In the genomic region with DNA sequence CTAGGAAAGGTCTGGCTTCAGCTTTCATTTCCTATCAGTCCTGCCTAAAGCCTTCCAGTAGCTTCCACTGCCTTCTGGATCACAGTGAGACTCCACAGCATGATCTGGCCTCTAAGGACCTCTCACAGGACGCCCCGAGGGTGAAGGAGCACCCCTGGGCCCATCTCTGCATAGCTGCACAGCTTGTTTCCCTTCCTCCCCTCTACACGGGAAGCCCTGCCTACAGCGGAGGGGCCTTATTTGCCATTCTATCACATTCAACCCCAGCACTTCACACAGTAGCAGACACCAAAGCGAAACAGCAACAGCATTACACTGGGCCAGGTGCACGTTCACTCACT, we compare ENCODE assay signal across 13 cellular contexts.
A peak's percentile ranks its signal among the peaks of the same experiment; 100 is the strongest.
DNase-seq lines count a peak whose midpoint lies in the region; ATAC-seq, FAIRE-seq and TF ChIP-seq lines count a peak whose summit lies in the region.
"Had no signal": no experiment of that assay in that cellular context is flagged by ENCODE, and none has a peak within 500 bp of the region (broad histone marks: within the 10 kb centered on the region; RNA-seq: fewer than 3 reads in every experiment).

No MANE protein-coding gene starts in this region.

- intact Hi-C loops in sigmoid colon (cut with DNase I) = loop anchor here (5.0 kb wide), 1 partner anchor 45 kb away; no protein-coding TSS in a partner anchor
- intact Hi-C loops in activated CD4-positive, alpha-beta T cell treated with anti-CD3 and anti-CD28 coated beads for 36 hours (cut with DNase I, micrococcal nuclease) = loop anchor here (5.0 to 10.0 kb wide), 3 partner anchors 40 to 327 kb away; no protein-coding TSS in a partner anchor

- H3K4ac ChIP-seq in H1 (replicated peaks; ENCODE audit: insufficient read length, low read depth, low read length) = no peak overlapping the region

- 0 out of 2 replicates have a peak overlapping the region, but pooled peaks have one; percentile 88 for H2BK15ac ChIP-seq in H1 (ENCODE audit: low read length)

- H3K14ac ChIP-seq in H1 (ENCODE audit: insufficient read length) = no peak overlapping the region

- no peak overlapping the region for H3K4me2 ChIP-seq in H1 (ENCODE audit: insufficient read depth in 1 of 2, low read depth in 2 of 2, low read length in 2 of 2)

- no peak overlapping the region for H3K56ac ChIP-seq in H1 (replicated peaks; ENCODE audit: insufficient read length, low read depth, low read length)

- H3K4me1 ChIP-seq in H1 (replicated peaks in 1 of 4; ENCODE audit: control insufficient read depth in 3 of 4, insufficient read depth in 4 of 4, low read length in 3 of 4) = peaks cover 9 to 35% (median 16%) of the 10 kb centered on the region in 4 experiments
- H3K4me1 ChIP-seq in sigmoid colon = peaks cover 0 to 48% (median 46%) of the 10 kb centered on the region in 4 donors

- no peak overlapping the region for H3K27ac Mint-ChIP-seq in activated CD4-positive, alpha-beta T cell treated with anti-CD3 and anti-CD28 coated beads for 36 hours

- H3K9me3 Mint-ChIP-seq in activated CD4-positive, alpha-beta T cell treated with anti-CD3 and anti-CD28 coated beads for 36 hours (ENCODE audit: low read depth) = no peaks in the 10 kb centered on the region

- no peak overlapping the region for H3K4me3 Mint-ChIP-seq in activated CD4-positive, alpha-beta T cell treated with anti-CD3 and anti-CD28 coated beads for 36 hours

- H3K27me3 Mint-ChIP-seq in activated CD4-positive, alpha-beta T cell treated with anti-CD3 and anti-CD28 coated beads for 36 hours = no peaks in the 10 kb centered on the region

- no peak overlapping the region for H3K23ac ChIP-seq in H1 (ENCODE audit: insufficient read length)

- peaks cover 0 to 67% of the 10 kb centered on the region in 2 experiments; a peak in 3 of 4 replicates for H3K79me2 ChIP-seq in H1 (ENCODE audit: control insufficient read depth in 1 of 2, insufficient read depth in 2 of 2, low read length in 2 of 2)

- H3K79me1 ChIP-seq in H1 (ENCODE audit: low read depth, low read length) = peaks cover 5% of the 10 kb centered on the region; the same call in 1 of the 2 replicates

- peaks cover 0 to 15% of the 10 kb centered on the region in 2 experiments for H4K20me1 ChIP-seq in H1 (replicated peaks in 1 of 2; ENCODE audit: control insufficient read depth in 1 of 2, insufficient read depth in 2 of 2, low read length in 2 of 2)

- peak overlapping the region; percentile 40; the same call in 1 of the 2 replicates for H2AK5ac ChIP-seq in H1 (ENCODE audit: low read depth, low read length)

- H3K9me3 ChIP-seq in KOPT-K1 (ENCODE audit: insufficient read depth, low read length, poor library complexity, severe bottlenecking) (no peaks in the 10 kb centered on the region), H1 (ENCODE audit: insufficient read depth in 2 of 2, low read depth in 1 of 2, low read length in 1 of 2) (no peaks in the 10 kb centered on the region), sigmoid colon (no peaks in the 10 kb centered on the region)

- peaks cover 0 to 6% (median 6%) of the 10 kb centered on the region in 4 experiments; a peak in 4 of 7 replicates for H3K27me3 ChIP-seq in H1 (replicated peaks in 1 of 4; ENCODE audit: control insufficient read depth in 3 of 4, extremely low read depth in 1 of 4, insufficient read depth in 3 of 4, low read length in 3 of 4)
- H3K27me3 ChIP-seq in sigmoid colon = no peaks in the 10 kb centered on the region
- H3K27me3 ChIP-seq: SJSA1 had no signal

- no peaks in the 10 kb centered on the region for H3K36me3 Mint-ChIP-seq in activated CD4-positive, alpha-beta T cell treated with anti-CD3 and anti-CD28 coated beads for 36 hours (ENCODE audit: low read depth)

- H4K8ac ChIP-seq in H1 (ENCODE audit: extremely low read depth, insufficient read depth, low read length) = no peak overlapping the region

- 0 out of 2 replicates have a peak overlapping the region, but pooled peaks have one; percentile 14 for H2BK12ac ChIP-seq in H1 (ENCODE audit: low read depth, low read length)

- no peak for FAIRE-seq in H1 (lab: Jason Lieb, UNC)

- H3K23me2 ChIP-seq in H1 (ENCODE audit: low read depth, low read length) = peaks cover 7% of the 10 kb centered on the region; the same call in 1 of the 2 replicates

- TF ChIP-seq RAD21 in H1 (IDR thresholded peaks at IDR 0.05 in 1 of 2, conservative IDR thresholded peaks at IDR 0.05 in 1 of 2; ENCODE audit: low read depth in 2 of 2, low read length in 2 of 2) = no peak

- no peak for TF ChIP-seq CTCF in H1 (IDR thresholded peaks at IDR 0.05; ENCODE audit: control extremely low read depth in 1 of 3, insufficient read depth in 1 of 3, low read depth in 1 of 3, low read length in 3 of 3)
- no peak for TF ChIP-seq CTCF in sigmoid colon (IDR thresholded peaks at IDR 0.05)

- H3K36me3 ChIP-seq in KOPT-K1 (ENCODE audit: insufficient read depth, low read length) = no peaks in the 10 kb centered on the region
- H3K36me3 ChIP-seq in H1 (ENCODE audit: control insufficient read depth in 2 of 4, insufficient read depth in 4 of 4, low read length in 3 of 4) = no peaks in the 10 kb centered on the region
- no peaks in the 10 kb centered on the region for H3K36me3 ChIP-seq in sigmoid colon

- no peak overlapping the region; the same call in 1 of the 2 replicates for H3K18ac ChIP-seq in H1 (ENCODE audit: extremely low read depth, low read length)

- no peak overlapping the region for H2AFZ ChIP-seq in H1 (ENCODE audit: low read length)

- TF ChIP-seq POLR2A in H1 (IDR thresholded peaks at IDR 0.05; ENCODE audit: control extremely low read depth in 1 of 2, low read depth in 2 of 2, low read length in 2 of 2) (no peak), sigmoid colon (IDR thresholded peaks at IDR 0.05) (no peak)

- H3K4me3 ChIP-seq in H1 (ENCODE audit: extremely low read depth in 1 of 4, insufficient read depth in 2 of 4, low read depth in 3 of 4, low read length in 4 of 4) = no peak overlapping the region
- H3K4me3 ChIP-seq in sigmoid colon = no peak overlapping the region

- H3K27ac ChIP-seq in KOPT-K1 (ENCODE audit: low read depth, low read length, poor library complexity, severe bottlenecking) (peak overlapping the region; percentile 73), H1 (ENCODE audit: low read depth, low read length) (no peak overlapping the region), sigmoid colon (peak overlapping the region; percentile 88 to 94 (median 92))

- CTCF ChIA-PET in H1 (lab: Charles Lee; ENCODE audit: partially characterized antibody) = interaction anchor here (0.6 to 1.9 kb wide), 5 partner anchors 13 to 72 kb away, joined by 3 to 8 read pairs (median 3); no protein-coding TSS in a partner anchor
- CTCF ChIA-PET in activated CD4-positive, alpha-beta T cell treated with anti-CD3 and anti-CD28 coated beads for 36 hours (lab: Charles Lee) = no interaction called here

- ATAC-seq in activated CD4-positive, alpha-beta T cell treated with anti-CD3 and anti-CD28 coated beads for 36 hours = no peak
- ATAC-seq: esophagus mucosa had no signal

- H2BK20ac ChIP-seq in H1 (ENCODE audit: low read length) = no peak overlapping the region

- no peak for TF ChIP-seq EP300 in H1 (IDR thresholded peaks at IDR 0.05; ENCODE audit: borderline replicate concordance in 1 of 2, low read depth in 2 of 2, low read length in 2 of 2)
- TF ChIP-seq EP300 in sigmoid colon (IDR thresholded peaks at IDR 0.05) = no peak

- peak overlapping the region; percentile 55 for H2BK5ac ChIP-seq in H1 (ENCODE audit: low read depth, low read length)

- no peak overlapping the region for H4K91ac ChIP-seq in H1 (replicated peaks; ENCODE audit: insufficient read length, low read length)

- peak; percentile 1 for DNase-seq in GM03348 (ENCODE audit: low spot score)
- no peak for DNase-seq in H1 (ENCODE audit: low read depth in 1 of 2, low spot score in 2 of 2)
- DNase-seq in sigmoid colon = peak; percentile 30
- no peak for DNase-seq in NCI-H2029 (lab: John Stamatoyannopoulos, UW)
- no peak for DNase-seq in NCI-H524 treated with DMSO at 0.1 percent for 48 hours (lab: John Stamatoyannopoulos, UW)
- no peak for DNase-seq in middle frontal gyrus (ENCODE audit: extremely low spot score, low spot score)
- no peak for DNase-seq in activated CD4-positive, alpha-beta T cell treated with anti-CD3 and anti-CD28 coated beads for 36 hours
- DNase-seq: activated CD4-positive, CD25-positive, alpha-beta regulatory T cell treated with anti-CD3 and anti-CD28 coated beads, Interleukin-2, amount 50 U/mL, for 72 hours; caudate nucleus; NCI-H510A had no signal

- no peak overlapping the region for H4K5ac ChIP-seq in H1 (ENCODE audit: insufficient read length, low read depth, low read length)

- H3K9ac ChIP-seq in H1 (replicated peaks in 1 of 4; ENCODE audit: extremely low read depth in 1 of 4, low read depth in 3 of 4, low read length in 3 of 4) = no peak overlapping the region

- 85% methylated on average over 6 of the region's 6 CpGs; no CpG with 5 or more reads in 1 of the 2 experiments for WGBS in H1 (ENCODE audit: extremely low coverage in 1 of 2, insufficient coverage in 1 of 2, insufficient read length in 1 of 2, insufficient replicate concordance in 2 of 2, low coverage in 1 of 2, low lambda C conversion rate in 2 of 2, missing lambda C conversion rate in 1 of 2), 2 experiments
- WGBS in sigmoid colon, 2 donors = 73 to 79% methylated on average over 6 of the region's 6 CpGs

- POLR2A ChIA-PET in H1 (lab: Charles Lee; ENCODE audit: partially characterized antibody) = no interaction called here
- POLR2A ChIA-PET in activated CD4-positive, alpha-beta T cell treated with anti-CD3 and anti-CD28 coated beads for 36 hours (lab: Charles Lee) = no interaction called here

- peaks cover 46% of the 10 kb centered on the region for H3K4me1 Mint-ChIP-seq in activated CD4-positive, alpha-beta T cell treated with anti-CD3 and anti-CD28 coated beads for 36 hours

- H2BK120ac ChIP-seq in H1 (replicated peaks; ENCODE audit: low read depth, low read length) = no peak overlapping the region

TF ChIP-seq in H1, 55 proteins besides CTCF, POLR2A, EP300 and RAD21:
- TF ChIP-seq GTF2F1 (IDR thresholded peaks at IDR 0.05; ENCODE audit: borderline replicate concordance, low read depth, low read length) (no peak), HDAC2 (IDR thresholded peaks at IDR 0.05; ENCODE audit: borderline replicate concordance in 1 of 2, low read depth in 2 of 2, low read length in 2 of 2) (no peak), JUN (IDR thresholded peaks at IDR 0.05; ENCODE audit: low read depth, low read length) (no peak), FOSL1 (IDR thresholded peaks at IDR 0.05; ENCODE audit: insufficient read depth, low read depth, low read length) (no peak), RNF2 (IDR thresholded peaks at IDR 0.05; ENCODE audit: borderline replicate concordance, low read depth, low read length, missing control alignments, poor library complexity, severe bottlenecking) (no peak), RBBP5 (IDR thresholded peaks at IDR 0.05; ENCODE audit: borderline replicate concordance, low read depth, low read length) (no peak)
- TF ChIP-seq, protein P1, sequence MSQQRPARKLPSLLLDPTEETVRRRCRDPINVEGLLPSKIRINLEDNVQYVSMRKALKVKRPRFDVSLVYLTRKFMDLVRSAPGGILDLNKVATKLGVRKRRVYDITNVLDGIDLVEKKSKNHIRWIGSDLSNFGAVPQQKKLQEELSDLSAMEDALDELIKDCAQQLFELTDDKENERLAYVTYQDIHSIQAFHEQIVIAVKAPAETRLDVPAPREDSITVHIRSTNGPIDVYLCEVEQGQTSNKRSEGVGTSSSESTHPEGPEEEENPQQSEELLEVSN (IDR thresholded peaks at IDR 0.05) = no peak

Comparison
In these comparisons a context has a peak if more than half of its experiments do, and no peak if none do; other contexts are left out.
1. DNase-seq: peak in GM03348 (single experiment) and sigmoid colon (single experiment); none in H1 (0 of 2), NCI-H2029 (single experiment), NCI-H524 treated with DMSO at 0.1 percent for 48 hours (single experiment), middle frontal gyrus (single experiment) and activated CD4-positive, alpha-beta T cell treated with anti-CD3 and anti-CD28 coated beads for 36 hours (single experiment).